In the genomic region with DNA sequence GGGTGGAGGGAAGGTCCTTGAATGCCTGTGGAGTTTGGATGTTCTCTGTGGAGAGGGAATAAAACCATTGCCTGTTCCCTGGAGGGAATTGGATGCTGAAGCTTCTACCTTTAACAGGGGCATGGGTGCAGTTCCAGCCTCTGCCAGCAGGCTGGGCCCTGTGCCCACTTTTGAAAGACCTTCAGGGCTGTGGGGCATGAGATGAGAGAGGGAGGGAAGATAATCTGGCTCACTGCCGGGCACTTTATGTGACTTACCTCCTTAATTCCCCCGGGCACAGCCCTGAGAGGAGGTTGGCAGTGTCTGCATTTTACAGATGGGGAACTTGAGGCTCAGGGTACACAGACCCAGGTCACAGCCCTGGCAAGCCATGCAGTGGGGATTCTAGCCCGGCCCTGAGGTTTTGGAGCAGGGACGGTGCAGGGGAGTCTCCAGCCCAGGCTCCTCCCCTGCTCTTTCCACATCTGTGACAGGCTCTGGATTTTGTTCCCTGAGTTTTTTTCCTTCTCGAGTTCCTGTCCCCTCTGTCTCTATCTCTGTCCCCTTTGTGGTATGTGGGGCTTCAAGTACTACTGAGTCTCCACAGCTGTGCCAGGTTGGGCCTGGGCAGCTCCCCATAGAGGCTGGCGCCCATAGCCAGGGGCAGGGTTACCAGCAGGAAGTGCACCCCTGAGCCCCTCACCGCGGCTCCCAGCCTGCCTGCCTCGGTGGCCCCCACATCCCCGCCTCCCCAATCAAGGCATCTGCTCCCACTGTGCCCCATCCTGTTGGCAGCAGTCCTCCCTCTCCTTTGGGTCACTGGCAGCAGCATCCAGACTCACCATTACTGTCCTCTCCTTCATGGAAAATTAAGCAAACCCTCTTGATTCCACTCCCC, we compare ENCODE assay signal across 8 cellular contexts. TPM values are rescaled to one million over a fixed set of nuclear protein-coding genes. Genes with fewer than 3 reads are reported as not detected.
DNase-seq lines count a peak whose midpoint lies in the region; ATAC-seq and TF ChIP-seq lines count a peak whose summit lies in the region.

No MANE protein-coding gene starts in this region.

- ATAC-seq in HG03159 (IDR thresholded peaks at IDR 0.05; ENCODE audit: unreplicated experiment) (peak; percentile 75), left lobe of liver (peak; percentile 96), HG03025 (IDR thresholded peaks at IDR 0.05; ENCODE audit: low FRiP score, unreplicated experiment) (no peak)
- ATAC-seq in activated CD4-positive, alpha-beta T cell treated with anti-CD3 and anti-CD28 coated beads for 36 hours, result peak; percentile 97

- no peaks in the 10 kb centered on the region for H3K36me3 Mint-ChIP-seq in activated CD4-positive, alpha-beta T cell treated with anti-CD3 and anti-CD28 coated beads for 36 hours (ENCODE audit: low read depth)
- no peaks in the 10 kb centered on the region for H3K36me3 Mint-ChIP-seq in chondrocyte (ENCODE audit: low read depth)

- H3K27me3 Mint-ChIP-seq in activated CD4-positive, alpha-beta T cell treated with anti-CD3 and anti-CD28 coated beads for 36 hours, result no peaks in the 10 kb centered on the region
- H3K27me3 Mint-ChIP-seq in chondrocyte (ENCODE audit: low read depth), result no peaks in the 10 kb centered on the region

- H3K9me3 Mint-ChIP-seq in activated CD4-positive, alpha-beta T cell treated with anti-CD3 and anti-CD28 coated beads for 36 hours (ENCODE audit: low read depth), result no peaks in the 10 kb centered on the region
- no peaks in the 10 kb centered on the region for H3K9me3 Mint-ChIP-seq in chondrocyte (ENCODE audit: low read depth)

- H3K4me1 Mint-ChIP-seq in activated CD4-positive, alpha-beta T cell treated with anti-CD3 and anti-CD28 coated beads for 36 hours, result peaks cover 9% of the 10 kb centered on the region
- H3K4me1 Mint-ChIP-seq in chondrocyte (ENCODE audit: low read depth), result peaks cover 10% of the 10 kb centered on the region

- TF ChIP-seq CTCF in chondrocyte (IDR thresholded peaks at IDR 0.05), result peak; percentile 97

- no peak overlapping the region for H3K27ac Mint-ChIP-seq in activated CD4-positive, alpha-beta T cell treated with anti-CD3 and anti-CD28 coated beads for 36 hours
- no peak overlapping the region for H3K27ac Mint-ChIP-seq in chondrocyte (ENCODE audit: unreplicated experiment)

- CTCF ChIA-PET in activated CD4-positive, alpha-beta T cell treated with anti-CD3 and anti-CD28 coated beads for 36 hours (lab: Charles Lee), result interaction anchor here (0.7 to 2.7 kb wide), 17 partner anchors 17 to 351 kb away, joined by 3 to 21 read pairs (median 4); a partner anchor contains a TSS

- POLR2A ChIA-PET in activated CD4-positive, alpha-beta T cell treated with anti-CD3 and anti-CD28 coated beads for 36 hours (lab: Charles Lee), result interaction anchor here (0.6 kb wide), 2 partner anchors 135 to 145 kb away, joined by 5 to 8 read pairs; no protein-coding TSS in a partner anchor

- DNase-seq in GDM1 (lab: John Stamatoyannopoulos, UW), result peak; percentile 70
- peak; percentile 67 for DNase-seq in NCI-H510A (lab: John Stamatoyannopoulos, UW)
- peak; percentile 90 for DNase-seq in activated CD4-positive, alpha-beta T cell treated with anti-CD3 and anti-CD28 coated beads for 36 hours
- peak; percentile 89 for DNase-seq in chondrocyte (ENCODE audit: low spot score)
- peak; percentile 88 for DNase-seq in left lobe of liver (ENCODE audit: low spot score)
- peak; percentile 86 for DNase-seq in stimulated activated CD4-positive, alpha-beta T cell treated with anti-CD3 and anti-CD28 coated beads, Interleukin-4, amount 100 ng/mL, for 24 hours

- no peak overlapping the region for H3K4me3 Mint-ChIP-seq in activated CD4-positive, alpha-beta T cell treated with anti-CD3 and anti-CD28 coated beads for 36 hours
- no peak overlapping the region for H3K4me3 Mint-ChIP-seq in chondrocyte (ENCODE audit: unreplicated experiment)

- intact Hi-C loops in activated CD4-positive, alpha-beta T cell treated with anti-CD3 and anti-CD28 coated beads for 36 hours (cut with DNase I, micrococcal nuclease), result loop anchor here (1.0 to 5.0 kb wide), 5 partner anchors 99 to 351 kb away; a partner anchor contains a TSS

RNA-seq across cellular contexts. Expression of a gene that starts 14.0 kb away (rescaled TPM):
- total RNA-seq in activated CD4-positive, alpha-beta T cell treated with anti-CD3 and anti-CD28 coated beads for 36 hours, result 10 to 100 TPM; 14.2 to 16.2 TPM
- total RNA-seq in chondrocyte (1.2 to 3.9 TPM (median 1.6 TPM) in 3 replicates), left lobe of liver (4.3 TPM)

RNA-seq across cellular contexts. Expression of a gene that starts 27.7 kb away (rescaled TPM):
- total RNA-seq in activated CD4-positive, alpha-beta T cell treated with anti-CD3 and anti-CD28 coated beads for 36 hours, result 10 to 100 TPM; 49.6 to 65.9 TPM
- total RNA-seq in chondrocyte (39.7 to 42.9 TPM (median 41.7 TPM) in 3 replicates), left lobe of liver (10.2 TPM)

RNA-seq across cellular contexts. Expression of a gene that starts 56.1 kb away (rescaled TPM):
- 10 to 100 TPM; 70.2 to 72.8 TPM for total RNA-seq in activated CD4-positive, alpha-beta T cell treated with anti-CD3 and anti-CD28 coated beads for 36 hours
- 15.1 to 24.8 TPM (median 15.5 TPM) in 3 replicates for total RNA-seq in chondrocyte
- 9.5 TPM for total RNA-seq in left lobe of liver
